ENCODE assay signal across 30 cellular contexts in the genomic region with DNA sequence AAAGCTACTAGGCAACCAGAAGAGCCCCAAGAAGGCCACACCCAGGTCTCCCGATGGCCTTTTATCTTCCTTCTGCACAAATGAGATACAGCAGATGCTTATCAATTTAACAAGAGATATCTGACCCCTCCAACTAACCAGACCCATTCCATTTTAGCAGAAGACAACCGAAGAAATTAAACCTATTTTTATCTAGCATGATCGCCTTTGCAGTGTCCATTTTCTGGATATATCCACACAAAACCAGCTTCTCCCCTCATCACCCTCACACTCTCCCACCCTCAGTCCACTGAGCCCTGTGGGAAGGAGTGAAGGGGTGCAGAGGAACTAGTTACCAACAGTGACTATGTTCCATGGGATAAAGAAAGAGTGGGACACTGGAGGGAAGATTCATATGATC.
"Had no signal": no experiment of that assay in that cellular context is flagged by ENCODE, and none has a peak within 500 bp of the region (broad histone marks: within the 10 kb centered on the region; RNA-seq: fewer than 3 reads in every experiment).

No MANE protein-coding gene starts in this region.

- H3K9me3 Mint-ChIP-seq: activated CD4-positive, alpha-beta memory T cell treated with anti-CD3 and anti-CD28 coated beads, Interleukin-2, amount 10 ng/mL, durations not matched to agents 7 days and 5 days; activated CD4-positive, alpha-beta T cell treated with anti-CD3 and anti-CD28 coated beads, Interleukin-2, amount 10 ng/mL, durations not matched to agents 24 days and 14 days; activated naive CD4-positive, alpha-beta T cell treated with anti-CD3 and anti-CD28 coated beads, Interleukin-2, amount 50 U/mL, for 24 hours; activated naive CD8-positive, alpha-beta T cell treated with anti-CD3 and anti-CD28 coated beads for 36 hours; activated naive CD8-positive, alpha-beta T cell treated with anti-CD3 and anti-CD28 coated beads, Interleukin-2, amount 50 U/mL, for 24 hours; activated T-cell treated with anti-CD3 and anti-CD28 coated beads, Interleukin-2, amount 50 U/mL, for 4 hours; activated T-helper 17 cell treated with anti-CD3 and anti-CD28 coated beads, Interleukin-2, amount 50 U/mL, for 72 hours; effector memory CD8-positive, alpha-beta T cell; T-helper 2 cell treated with Interferon-gamma antibody and Interleukin-4, amounts not matched to agents 5 μg/mL and 100 μg/mL, for 36 hours had no signal

- H3K4me1 Mint-ChIP-seq: activated CD4-positive, alpha-beta memory T cell treated with anti-CD3 and anti-CD28 coated beads, Interleukin-2, amount 10 ng/mL, durations not matched to agents 7 days and 5 days; activated CD4-positive, alpha-beta T cell treated with anti-CD3 and anti-CD28 coated beads for 36 hours; activated CD4-positive, alpha-beta T cell treated with anti-CD3 and anti-CD28 coated beads, Interleukin-2, amount 10 ng/mL, durations not matched to agents 24 days and 14 days; activated naive CD4-positive, alpha-beta T cell treated with anti-CD3 and anti-CD28 coated beads, Interleukin-2, amount 50 U/mL, for 24 hours; activated naive CD8-positive, alpha-beta T cell treated with anti-CD3 and anti-CD28 coated beads for 36 hours; activated naive CD8-positive, alpha-beta T cell treated with anti-CD3 and anti-CD28 coated beads, Interleukin-2, amount 50 U/mL, for 24 hours had no signal

- H3K4me3 Mint-ChIP-seq: activated CD4-positive, alpha-beta memory T cell treated with anti-CD3 and anti-CD28 coated beads, Interleukin-2, amount 10 ng/mL, durations not matched to agents 7 days and 5 days; activated CD4-positive, alpha-beta T cell treated with anti-CD3 and anti-CD28 coated beads for 36 hours; activated CD4-positive, alpha-beta T cell treated with anti-CD3 and anti-CD28 coated beads, Interleukin-2, amount 10 ng/mL, durations not matched to agents 24 days and 14 days; activated naive CD4-positive, alpha-beta T cell treated with anti-CD3 and anti-CD28 coated beads, Interleukin-2, amount 50 U/mL, for 24 hours; activated naive CD8-positive, alpha-beta T cell treated with anti-CD3 and anti-CD28 coated beads for 36 hours; activated naive CD8-positive, alpha-beta T cell treated with anti-CD3 and anti-CD28 coated beads, Interleukin-2, amount 50 U/mL, for 24 hours; activated T-cell treated with anti-CD3 and anti-CD28 coated beads, Interleukin-2, amount 50 U/mL, for 4 hours; activated T-helper 17 cell treated with anti-CD3 and anti-CD28 coated beads, Interleukin-2, amount 50 U/mL, for 72 hours; effector memory CD8-positive, alpha-beta T cell; T-helper 17 cell; T-helper 2 cell treated with Interferon-gamma antibody and Interleukin-4, amounts not matched to agents 5 μg/mL and 100 μg/mL, for 36 hours had no signal

- DNase-seq: activated CD4-positive, alpha-beta memory T cell treated with anti-CD3 and anti-CD28 coated beads, Interleukin-2, amount 10 ng/mL, durations not matched to agents 7 days and 5 days; activated CD4-positive, alpha-beta T cell treated with anti-CD3 and anti-CD28 coated beads for 36 hours; activated CD4-positive, alpha-beta T cell treated with anti-CD3 and anti-CD28 coated beads, Interleukin-2, amount 10 ng/mL, durations not matched to agents 24 days and 14 days; activated CD4-positive, CD25-positive, alpha-beta regulatory T cell; activated CD4-positive, CD25-positive, alpha-beta regulatory T cell treated with anti-CD3 and anti-CD28 coated beads, Interleukin-2, amount 50 U/mL, for 72 hours; activated CD8-positive, alpha-beta memory T cell treated with anti-CD3 and anti-CD28 coated beads, Interleukin-2, amount 50 U/mL, for 48 hours; activated effector memory CD4-positive, alpha-beta T cell treated with Interleukin-2 at 50 U/mL for 16 hours; activated gamma-delta T cell treated with Interleukin-2 at 50 U/mL for 16 hours; activated naive CD4-positive, alpha-beta T cell treated with Interleukin-2 at 50 U/mL for 16 hours; activated naive CD8-positive, alpha-beta T cell treated with anti-CD3 and anti-CD28 coated beads for 36 hours; activated naive CD8-positive, alpha-beta T cell treated with anti-CD3 and anti-CD28 coated beads, Interleukin-2, amount 50 U/mL, for 24 hours; activated T-cell treated with anti-CD3 and anti-CD28 coated beads for 4 hours; activated T-cell treated with anti-CD3 and anti-CD28 coated beads, Interleukin-2, amount 50 U/mL, for 4 hours; adrenal gland; aorta; body of pancreas; caudate nucleus; cortex of kidney; dermis blood vessel endothelial cell; effector CD4-positive, alpha-beta T cell; effector memory CD8-positive, alpha-beta T cell; esophagus squamous epithelium; foreskin melanocyte; heart right ventricle; T-helper 1 cell; T-helper 17 cell; T1000 had no signal

- H3K27ac Mint-ChIP-seq: activated CD4-positive, alpha-beta memory T cell treated with anti-CD3 and anti-CD28 coated beads, Interleukin-2, amount 10 ng/mL, durations not matched to agents 7 days and 5 days; activated CD4-positive, alpha-beta T cell treated with anti-CD3 and anti-CD28 coated beads for 36 hours; activated CD4-positive, alpha-beta T cell treated with anti-CD3 and anti-CD28 coated beads, Interleukin-2, amount 10 ng/mL, durations not matched to agents 24 days and 14 days; activated naive CD4-positive, alpha-beta T cell treated with anti-CD3 and anti-CD28 coated beads, Interleukin-2, amount 50 U/mL, for 24 hours; activated naive CD8-positive, alpha-beta T cell treated with anti-CD3 and anti-CD28 coated beads for 36 hours; activated naive CD8-positive, alpha-beta T cell treated with anti-CD3 and anti-CD28 coated beads, Interleukin-2, amount 50 U/mL, for 24 hours; activated T-helper 17 cell treated with anti-CD3 and anti-CD28 coated beads, Interleukin-2, amount 50 U/mL, for 72 hours; effector memory CD8-positive, alpha-beta T cell; T-helper 17 cell; T-helper 2 cell treated with Interferon-gamma antibody and Interleukin-4, amounts not matched to agents 5 μg/mL and 100 μg/mL, for 36 hours had no signal

- H3K27me3 Mint-ChIP-seq: activated CD4-positive, alpha-beta T cell treated with anti-CD3 and anti-CD28 coated beads for 36 hours; activated naive CD4-positive, alpha-beta T cell treated with anti-CD3 and anti-CD28 coated beads, Interleukin-2, amount 50 U/mL, for 24 hours; activated naive CD8-positive, alpha-beta T cell treated with anti-CD3 and anti-CD28 coated beads for 36 hours; activated T-helper 17 cell treated with anti-CD3 and anti-CD28 coated beads, Interleukin-2, amount 50 U/mL, for 72 hours; effector memory CD8-positive, alpha-beta T cell had no signal

- H3K36me3 Mint-ChIP-seq: activated naive CD4-positive, alpha-beta T cell treated with anti-CD3 and anti-CD28 coated beads, Interleukin-2, amount 50 U/mL, for 24 hours; activated naive CD8-positive, alpha-beta T cell treated with anti-CD3 and anti-CD28 coated beads for 36 hours had no signal
